In the genomic region with DNA sequence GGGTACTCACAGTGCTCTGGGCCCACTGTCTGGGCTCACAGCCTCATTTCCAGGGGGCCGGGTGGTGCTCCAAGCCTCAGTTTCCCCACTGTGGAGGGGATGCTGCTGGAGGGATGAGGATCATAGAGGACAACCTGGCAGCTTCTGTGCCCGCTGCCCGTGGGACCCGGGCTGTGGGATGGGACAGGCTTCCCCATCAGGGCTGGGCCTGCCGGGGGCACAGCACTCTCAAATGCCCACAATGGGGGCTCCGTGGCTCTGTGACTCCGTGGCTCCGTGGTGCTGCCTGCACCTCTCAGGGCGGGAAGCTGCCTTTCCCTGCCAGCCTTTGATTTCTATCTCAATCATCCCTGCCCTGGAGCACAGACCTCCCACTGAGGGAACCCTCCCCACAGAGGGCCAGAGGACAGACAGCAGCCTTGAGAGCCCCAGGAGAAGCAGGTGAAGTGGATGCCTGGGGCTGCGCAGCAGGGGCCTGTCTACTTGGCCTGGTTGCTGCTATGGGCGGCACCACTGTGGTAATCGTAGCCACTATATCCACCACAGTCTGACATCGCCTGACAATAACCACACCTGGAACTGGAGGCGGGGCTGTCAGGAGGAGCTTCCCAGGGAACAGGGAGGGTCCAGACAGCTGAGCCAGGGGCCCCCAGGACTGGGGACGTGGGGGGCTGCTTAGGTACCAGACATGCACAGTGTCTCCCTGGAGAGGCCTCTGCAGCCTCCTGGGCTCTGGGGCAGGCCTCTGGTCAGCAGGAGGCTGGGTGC, we compare ENCODE assay signal across 17 cellular contexts.
"Had no signal": no experiment of that assay in that cellular context is flagged by ENCODE, and none has a peak within 500 bp of the region (broad histone marks: within the 10 kb centered on the region; RNA-seq: fewer than 3 reads in every experiment).

No MANE protein-coding gene starts in this region.

- H3K4me3 ChIP-seq: heart left ventricle, upper lobe of left lung had no signal

- H2AFZ ChIP-seq: parathyroid adenoma had no signal

- DNase-seq: activated CD4-positive, alpha-beta memory T cell treated with anti-CD3 and anti-CD28 coated beads for 36 hours; activated CD4-positive, alpha-beta T cell treated with anti-CD3 and anti-CD28 coated beads for 48 hours; activated CD8-positive, alpha-beta memory T cell treated with anti-CD3 and anti-CD28 coated beads, Interleukin-2, amount 10 ng/mL, durations not matched to agents 7 days and 5 days; activated effector memory CD4-positive, alpha-beta T cell treated with anti-CD3 and anti-CD28 coated beads, Interleukin-2, amount 50 U/mL, for 16 hours; activated T-cell treated with anti-CD3 and anti-CD28 coated beads for 4 hours; aorta; effector CD4-positive, alpha-beta T cell; islet precursor cell; left cardiac atrium; nephron progenitor cell; stimulated activated CD4-positive, alpha-beta T cell treated with anti-CD3 and anti-CD28 coated beads, Interleukin-4, amount 100 ng/mL, for 24 hours; stimulated activated naive CD8-positive, alpha-beta T cell treated with anti-CD3 and anti-CD28 coated beads, Interleukin-15, Interleukin-2, amounts not matched to agents 100 U/mL and 50 U/mL, for 24 hours had no signal

- H3K36me3 ChIP-seq: heart left ventricle, upper lobe of left lung had no signal

- H3K9me3 ChIP-seq: upper lobe of left lung had no signal

- H3K27ac ChIP-seq: heart left ventricle, parathyroid adenoma, upper lobe of left lung had no signal

- H3K79me2 ChIP-seq: parathyroid adenoma had no signal

- H3K27me3 ChIP-seq: heart left ventricle, upper lobe of left lung had no signal

- H3K4me1 ChIP-seq: heart left ventricle, parathyroid adenoma, upper lobe of left lung had no signal

- ATAC-seq: activated CD8-positive, alpha-beta memory T cell treated with anti-CD3 and anti-CD28 coated beads, Interleukin-2, amount 10 ng/mL, durations not matched to agents 7 days and 5 days; activated naive CD4-positive, alpha-beta T cell treated with anti-CD3 and anti-CD28 coated beads, Interleukin-2, amount 50 U/mL, for 72 hours; left cardiac atrium; right cardiac atrium; stimulated activated naive CD8-positive, alpha-beta T cell treated with anti-CD3 and anti-CD28 coated beads, Interleukin-15, Interleukin-2, amounts not matched to agents 100 U/mL and 50 U/mL, for 24 hours had no signal
